Comparison of ENCODE assay signal across 17 cellular contexts in the genomic region with DNA sequence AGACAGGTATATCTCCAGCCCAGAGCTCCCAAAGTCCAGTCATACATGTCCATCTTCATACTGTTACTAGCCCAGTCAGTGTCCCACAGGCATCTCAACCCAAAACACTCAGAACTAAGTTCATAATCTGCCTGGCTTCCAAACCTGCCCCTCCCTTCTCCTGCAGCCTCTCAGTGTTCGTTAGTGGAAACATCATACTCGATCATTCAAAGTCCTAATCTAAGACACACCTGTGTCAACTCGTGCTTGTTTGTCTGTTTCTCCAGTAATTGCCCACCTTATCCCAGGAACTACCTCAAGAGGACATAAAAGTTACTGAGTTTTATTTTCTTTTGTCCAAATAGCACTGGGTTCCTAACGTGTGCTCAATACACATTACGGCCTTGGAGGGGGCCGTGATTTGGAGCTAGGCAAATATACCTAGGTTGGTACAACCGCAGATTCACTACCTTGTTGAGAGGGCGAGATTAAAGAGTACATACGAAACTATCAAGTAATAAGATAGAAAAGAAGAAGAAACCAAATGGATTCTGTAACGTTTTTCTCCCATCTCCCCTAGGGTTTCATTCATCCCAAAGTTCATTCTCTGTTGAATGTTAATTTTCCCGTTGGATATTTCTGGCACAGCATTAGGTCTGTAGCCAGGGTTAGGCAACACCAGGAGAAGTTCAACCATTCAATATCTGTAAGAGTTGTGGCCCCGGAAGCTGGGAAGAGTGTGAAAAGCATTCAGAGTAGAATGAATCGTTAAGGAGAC. TPM values are rescaled to one million over a fixed set of nuclear protein-coding genes. Genes with fewer than 3 reads are reported as not detected.
DNase-seq lines count a peak whose midpoint lies in the region; ATAC-seq and TF ChIP-seq lines count a peak whose summit lies in the region.
"Had no signal": no experiment of that assay in that cellular context is flagged by ENCODE, and none has a peak within 500 bp of the region (broad histone marks: within the 10 kb centered on the region; RNA-seq: fewer than 3 reads in every experiment).

No MANE protein-coding gene starts in this region.

- ATAC-seq in HG03565 (IDR thresholded peaks at IDR 0.05; ENCODE audit: unreplicated experiment) = no peak
- ATAC-seq: CD8-positive, alpha-beta T cell; PC-3 had no signal

- H3K36me3 Mint-ChIP-seq in nephron (ENCODE audit: low read depth) = no peaks in the 10 kb centered on the region
- H3K36me3 Mint-ChIP-seq: CD8-positive, alpha-beta T cell had no signal

- H3K27me3 ChIP-seq in hepatocyte (no peaks in the 10 kb centered on the region), H7 (ENCODE audit: control insufficient read depth, insufficient read depth, low read length) (no peaks in the 10 kb centered on the region)

- peaks cover 23% of the 10 kb centered on the region for H3K4me1 ChIP-seq in hepatocyte (ENCODE audit: insufficient read depth)

- H3K4me2 ChIP-seq in hepatocyte = peak overlapping the region; percentile 51

- TF ChIP-seq CTCF in hepatocyte (IDR thresholded peaks at IDR 0.05; ENCODE audit: poor library complexity) (no peak), nephron (IDR thresholded peaks at IDR 0.05; ENCODE audit: unreplicated experiment in 3 of 3) (no peak)

- no peaks in the 10 kb centered on the region for H3K9me3 ChIP-seq in hepatocyte (ENCODE audit: low read depth)

- H3K9me3 Mint-ChIP-seq in nephron = no peaks in the 10 kb centered on the region
- H3K9me3 Mint-ChIP-seq: CD8-positive, alpha-beta T cell had no signal

- peak overlapping the region in 1 of 3 experiments; percentile 8 for H3K4me3 Mint-ChIP-seq in nephron
- H3K4me3 Mint-ChIP-seq: CD8-positive, alpha-beta T cell had no signal

- peaks cover 4% of the 10 kb centered on the region for H3K27me3 Mint-ChIP-seq in nephron (ENCODE audit: low read depth)

- no peaks in the 10 kb centered on the region for H3K79me2 ChIP-seq in hepatocyte

- DNase-seq in hepatocyte (ENCODE audit: low spot score) = no peak
- no peak for DNase-seq in H7
- no peak for DNase-seq in dedifferentiated amniotic fluid mesenchymal stem cell (ENCODE audit: extremely low spot score)
- DNase-seq: CD8-positive, alpha-beta T cell; KBM-7; NCI-H1048; NCI-H146; NCI-H2227 treated with DMSO at 0.1 percent for 48 hours; NCI-H526; PC-3 had no signal

- WGBS in hepatocyte (ENCODE audit: low lambda C conversion rate, missing lambda C conversion rate) = 61% methylated on average over 13 of the region's 13 CpGs

- H3K4me3 ChIP-seq in hepatocyte (no peak overlapping the region), H7 (ENCODE audit: insufficient read depth, low read depth, low read length) (no peak overlapping the region)
- H3K4me3 ChIP-seq: GM23248 had no signal

- H3K27ac ChIP-seq in hepatocyte = peak overlapping the region; percentile 71
- H3K27ac ChIP-seq: GM23248 had no signal

- peak overlapping the region; percentile 4 to 78 (median 54) for H3K27ac Mint-ChIP-seq in nephron
- H3K27ac Mint-ChIP-seq: CD8-positive, alpha-beta T cell had no signal

- no peaks in the 10 kb centered on the region for H4K20me1 ChIP-seq in hepatocyte (ENCODE audit: insufficient read depth, poor library complexity, severe bottlenecking)

- H3K36me3 ChIP-seq in hepatocyte (replicated peaks; ENCODE audit: insufficient read depth, low read depth) (no peaks in the 10 kb centered on the region), H7 (replicated peaks; ENCODE audit: control insufficient read depth, insufficient read depth, low read length) (no peaks in the 10 kb centered on the region)

- no peak overlapping the region for H2AFZ ChIP-seq in hepatocyte
- H2AFZ ChIP-seq: GM23248 had no signal

- H3K9me2 ChIP-seq in hepatocyte (replicated peaks; ENCODE audit: insufficient read depth) = no peaks in the 10 kb centered on the region

- peaks cover 31% of the 10 kb centered on the region for H3K4me1 Mint-ChIP-seq in nephron

RNA-seq across cellular contexts. Expression of gene RNASE8, which starts 3.1 kb away (rescaled TPM):
- not detected in 2 replicates for total RNA-seq in hepatocyte
- not detected in 2 replicates for polyA plus RNA-seq in hepatocyte
- total RNA-seq in H7 (2014; rRNA removed; shearing (Covaris generic)) = not detected in 2 replicates
- total RNA-seq: CD8-positive, alpha-beta T cell; GM23248; HT1080; PC-3; SK-MEL-5 had no signal
- polyA plus RNA-seq: AG04450, BJ, GM23248 had no signal

RNA-seq across cellular contexts. Expression of gene ARHGEF40, which starts 9.3 kb away (rescaled TPM):
- 36.0 and 53.7 TPM in 2 replicates for total RNA-seq in hepatocyte
- 36.7 and 38.1 TPM in 2 replicates for polyA plus RNA-seq in hepatocyte
- 63.9 and 82.1 TPM in 2 replicates for total RNA-seq in H7 (2014; rRNA removed; shearing (Covaris generic))

RNA-seq across cellular contexts. Expression of gene RNASE7, which starts 18.6 kb away (rescaled TPM):
- not detected in 2 replicates for total RNA-seq in hepatocyte
- not detected in 2 replicates for polyA plus RNA-seq in hepatocyte
- not detected in 2 replicates for total RNA-seq in H7 (2014; rRNA removed; shearing (Covaris generic))
- total RNA-seq: CD8-positive, alpha-beta T cell; GM23248; HT1080; PC-3; SK-MEL-5 had no signal
- polyA plus RNA-seq: AG04450, BJ, GM23248 had no signal

RNA-seq across cellular contexts. Expression of gene RNASE13, which starts 26.2 kb away (rescaled TPM):
- not detected in 2 replicates for total RNA-seq in hepatocyte
- not detected in 2 replicates for polyA plus RNA-seq in hepatocyte
- not detected in 2 replicates for total RNA-seq in H7 (2014; rRNA removed; shearing (Covaris generic))
- total RNA-seq: CD8-positive, alpha-beta T cell; GM23248; HT1080; PC-3; SK-MEL-5 had no signal
- polyA plus RNA-seq: AG04450, BJ, GM23248 had no signal

RNA-seq across cellular contexts. Expression of gene TPPP2, which starts 30.8 kb away (rescaled TPM):
- total RNA-seq in hepatocyte = not detected in 2 replicates
- not detected in 2 replicates for polyA plus RNA-seq in hepatocyte
- 0.15 TPM in 1 of 2 replicates, not detected in the other for total RNA-seq in H7 (2014; rRNA removed; shearing (Covaris generic))
- total RNA-seq: CD8-positive, alpha-beta T cell; GM23248; HT1080; PC-3; SK-MEL-5 had no signal
- polyA plus RNA-seq: AG04450, BJ, GM23248 had no signal
